ENCODE assay signal across 14 cellular contexts in genomic region chr11:120516461-120517389, GRCh38. TPM values are rescaled to one million over a fixed set of nuclear protein-coding genes. Genes with fewer than 3 reads are reported as not detected.
DNase-seq lines count a peak whose midpoint lies in the region; ATAC-seq and TF ChIP-seq lines count a peak whose summit lies in the region.
"Had no signal": no experiment of that assay in that cellular context is flagged by ENCODE, and none has a peak within 500 bp of the region (broad histone marks: within the 10 kb centered on the region; RNA-seq: fewer than 3 reads in every experiment).

No MANE protein-coding gene starts in this region.

- H3K27me3 ChIP-seq in left lung = peaks cover 0 to 74% of the 10 kb centered on the region in 2 donors
- H3K27me3 ChIP-seq in spleen (replicated peaks in 1 of 7) = peaks cover 0 to 87% (median 12%) of the 10 kb centered on the region in 7 donors
- H3K27me3 ChIP-seq: SJSA1, testis had no signal

- intact Hi-C loops in left lung (cut with DNase I) (loop anchor here in 1 of 2 donors (10.0 kb wide), 1 partner anchor 678 kb away; no protein-coding TSS in a partner anchor), spleen (cut with DNase I; ENCODE audit: low total_unique reads) (loop anchor here (5.0 to 10.0 kb wide), 2 partner anchors 288 to 436 kb away; no protein-coding TSS in a partner anchor)

- POLR2A ChIA-PET in WTC11 (lab: Charles Lee) = no interaction called here

- peak; percentile 50 for ATAC-seq in WTC11
- peak; percentile 6 for ATAC-seq in left lung
- no peak for ATAC-seq in HG03175 (IDR thresholded peaks at IDR 0.05; ENCODE audit: unreplicated experiment)
- ATAC-seq in activated T-helper 17 cell treated with anti-CD3 and anti-CD28 coated beads, Interleukin-2, amount 50 U/mL, for 72 hours (replicated peaks) = no peak

- H3K27ac ChIP-seq in left lung = peak overlapping the region; percentile 48 to 65
- H3K27ac ChIP-seq in spleen = peak overlapping the region in 1 of 8 donors; percentile 64
- H3K27ac ChIP-seq: 22Rv1, SJSA1, testis had no signal

- no peak for TF ChIP-seq POLR2A in spleen (IDR thresholded peaks at IDR 0.05)

- peaks cover 15% of the 10 kb centered on the region for H3K27me3 Mint-ChIP-seq in WTC11 (ENCODE audit: low read depth)
- H3K27me3 Mint-ChIP-seq in activated T-helper 17 cell treated with anti-CD3 and anti-CD28 coated beads, Interleukin-2, amount 50 U/mL, for 72 hours = peaks cover 41% of the 10 kb centered on the region

- H3K9me3 ChIP-seq in left lung (no peaks in the 10 kb centered on the region), spleen (no peaks in the 10 kb centered on the region)
- H3K9me3 ChIP-seq: SJSA1, testis had no signal

- peak in 2 of 3 experiments; percentile 23 to 57 for DNase-seq in NCI-H1417 (lab: John Stamatoyannopoulos, UW)
- no peak for DNase-seq in NCI-H1417 treated with DMSO at 0.1 percent for 48 hours (lab: John Stamatoyannopoulos, UW)
- DNase-seq in WTC11 (ENCODE audit: low spot score) = no peak
- DNase-seq in left lung = peak in 1 of 2 donors; percentile 79
- DNase-seq in spleen = peak; percentile 71
- DNase-seq in AG08396 (ENCODE audit: low spot score) = no peak
- DNase-seq: activated naive CD4-positive, alpha-beta T cell treated with anti-CD3 and anti-CD28 coated beads for 36 hours; NK-92 treated with Interleukin-12 subunit alpha and Interleukin-12 subunit beta, amount 100 ng/mL, for 24 hours; testis had no signal

- H3K4me3 ChIP-seq in left lung (no peak overlapping the region), spleen (no peak overlapping the region)
- H3K4me3 ChIP-seq: SJSA1, testis had no signal

- no peaks in the 10 kb centered on the region for H3K9me3 Mint-ChIP-seq in WTC11
- H3K9me3 Mint-ChIP-seq in activated T-helper 17 cell treated with anti-CD3 and anti-CD28 coated beads, Interleukin-2, amount 50 U/mL, for 72 hours = no peaks in the 10 kb centered on the region
- H3K9me3 Mint-ChIP-seq: activated naive CD4-positive, alpha-beta T cell treated with anti-CD3 and anti-CD28 coated beads for 36 hours had no signal

- WGBS in spleen, 5 donors = 45 to 54% (median 49%) methylated on average over 32 to 39 of the region's 39 CpGs

- peaks cover 27% of the 10 kb centered on the region for H3K4me1 Mint-ChIP-seq in WTC11
- H3K4me1 Mint-ChIP-seq in activated T-helper 17 cell treated with anti-CD3 and anti-CD28 coated beads, Interleukin-2, amount 50 U/mL, for 72 hours = no peaks in the 10 kb centered on the region

- no peaks in the 10 kb centered on the region for H3K36me3 Mint-ChIP-seq in WTC11
- no peaks in the 10 kb centered on the region for H3K36me3 Mint-ChIP-seq in activated T-helper 17 cell treated with anti-CD3 and anti-CD28 coated beads, Interleukin-2, amount 50 U/mL, for 72 hours (ENCODE audit: low read depth)

- TF ChIP-seq CTCF in WTC11 (IDR thresholded peaks at IDR 0.05) (no peak), left lung (IDR thresholded peaks at IDR 0.05) (no peak), spleen (IDR thresholded peaks at IDR 0.05 in 8 of 11, conservative IDR thresholded peaks at IDR 0.05 in 3 of 11) (no peak)

- H3K36me3 ChIP-seq in left lung (no peaks in the 10 kb centered on the region), spleen (no peaks in the 10 kb centered on the region)
- H3K36me3 ChIP-seq: SJSA1 had no signal

- H3K27ac Mint-ChIP-seq in WTC11 = no peak overlapping the region
- H3K27ac Mint-ChIP-seq in activated T-helper 17 cell treated with anti-CD3 and anti-CD28 coated beads, Interleukin-2, amount 50 U/mL, for 72 hours = no peak overlapping the region
- H3K27ac Mint-ChIP-seq: activated naive CD4-positive, alpha-beta T cell treated with anti-CD3 and anti-CD28 coated beads for 36 hours had no signal

- CTCF ChIA-PET in WTC11 (lab: Charles Lee) = interaction anchor here (0.6 to 3.1 kb wide), 9 partner anchors 31 to 413 kb away, joined by 3 to 13 read pairs (median 4); no protein-coding TSS in a partner anchor

- no peaks in the 10 kb centered on the region for H3K4me1 ChIP-seq in left lung
- peaks cover 0 to 9% (median 2%) of the 10 kb centered on the region in 6 donors for H3K4me1 ChIP-seq in spleen
- H3K4me1 ChIP-seq: testis had no signal

- no peak overlapping the region for H3K4me3 Mint-ChIP-seq in WTC11
- no peak overlapping the region for H3K4me3 Mint-ChIP-seq in activated T-helper 17 cell treated with anti-CD3 and anti-CD28 coated beads, Interleukin-2, amount 50 U/mL, for 72 hours
- H3K4me3 Mint-ChIP-seq: activated naive CD4-positive, alpha-beta T cell treated with anti-CD3 and anti-CD28 coated beads for 36 hours had no signal

TF ChIP-seq in WTC11, 78 proteins besides CTCF, POLR2A, EP300 and RAD21:
- 0 out of 2 replicates have a peak, but pooled peaks have one; percentile 15 for TF ChIP-seq NR2C2 (CRISPR knock-in tag; IDR thresholded peaks at IDR 0.05)
- TF ChIP-seq, protein P1, sequence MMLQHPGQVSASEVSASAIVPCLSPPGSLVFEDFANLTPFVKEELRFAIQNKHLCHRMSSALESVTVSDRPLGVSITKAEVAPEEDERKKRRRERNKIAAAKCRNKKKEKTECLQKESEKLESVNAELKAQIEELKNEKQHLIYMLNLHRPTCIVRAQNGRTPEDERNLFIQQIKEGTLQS (CRISPR knock-in tag; conservative IDR thresholded peaks at IDR 0.05) = no peak

RNA-seq across cellular contexts. Expression of gene GRIK4, which starts 5.2 kb away (rescaled TPM):
- total RNA-seq in WTC11 (2021) = 2.9 to 3.6 TPM (median 3.3 TPM) in 3 replicates
- total RNA-seq in left lung = 1 to 10 TPM in 1 of 2 donors, under 1 TPM in 1; 0.76 to 3.5 TPM
- 1 to 10 TPM in 4 of 7 donors, under 1 TPM in 3; 0.40 to 2.4 (median 1.7) TPM for total RNA-seq in spleen
- polyA plus RNA-seq in spleen = under 1 TPM; 0.04 to 0.19 (median 0.14) TPM
- total RNA-seq in activated T-helper 17 cell treated with anti-CD3 and anti-CD28 coated beads, Interleukin-2, amount 50 U/mL, for 72 hours = not detected
- total RNA-seq: activated naive CD4-positive, alpha-beta T cell treated with anti-CD3 and anti-CD28 coated beads for 36 hours; Calu3; SJSA1 had no signal

Comparison
In these comparisons a context has a peak if more than half of its experiments do, and no peak if none do; other contexts are left out.
1. DNase-seq: peak in NCI-H1417 (2 of 3) and spleen (single experiment); none in NCI-H1417 treated with DMSO at 0.1 percent for 48 hours (single experiment), WTC11 (single experiment) and AG08396 (single experiment).
2. ATAC-seq: peak in WTC11 (single experiment) and left lung (single experiment); none in HG03175 (single experiment) and activated T-helper 17 cell treated with anti-CD3 and anti-CD28 coated beads, Interleukin-2, amount 50 U/mL, for 72 hours (single experiment).